In genomic region chr17:29526322-29526721, GRCh38 we compare ENCODE assay signal across 23 cellular contexts.
"Had no signal": no experiment of that assay in that cellular context is flagged by ENCODE, and none has a peak within 500 bp of the region (broad histone marks: within the 10 kb centered on the region; RNA-seq: fewer than 3 reads in every experiment).

No MANE protein-coding gene starts in this region.

- H3K4me3 Mint-ChIP-seq: activated CD4-positive, alpha-beta T cell treated with anti-CD3 and anti-CD28 coated beads, Interleukin-2, amount 10 ng/mL, durations not matched to agents 24 days and 14 days; effector memory CD8-positive, alpha-beta T cell; immature natural killer cell; naive thymus-derived CD4-positive, alpha-beta T cell; stimulated activated naive CD8-positive, alpha-beta T cell treated with anti-CD3 and anti-CD28 coated beads, Interleukin-15, amount 100 ng/mL, for 72 hours had no signal

- H3K27ac Mint-ChIP-seq: activated CD4-positive, alpha-beta T cell treated with anti-CD3 and anti-CD28 coated beads, Interleukin-2, amount 10 ng/mL, durations not matched to agents 24 days and 14 days; immature natural killer cell had no signal

- H3K4me3 ChIP-seq: cardiac muscle cell, gastroesophageal sphincter, heart right ventricle, prostate gland, skin epidermis, suprapubic skin, transverse colon, vagina had no signal

- H3K27ac ChIP-seq: cardiac muscle cell, gastroesophageal sphincter, heart right ventricle, prostate gland, skin epidermis, suprapubic skin, transverse colon, vagina had no signal

- ATAC-seq: effector memory CD8-positive, alpha-beta T cell; gastroesophageal sphincter; heart right ventricle; left ventricle myocardium superior; naive thymus-derived CD4-positive, alpha-beta T cell; right cardiac atrium; stimulated activated naive CD8-positive, alpha-beta T cell treated with anti-CD3 and anti-CD28 coated beads, Interleukin-15, amount 100 ng/mL, for 72 hours had no signal

- H3K9me3 Mint-ChIP-seq: activated CD4-positive, alpha-beta T cell treated with anti-CD3 and anti-CD28 coated beads, Interleukin-2, amount 10 ng/mL, durations not matched to agents 24 days and 14 days; effector memory CD8-positive, alpha-beta T cell; immature natural killer cell; naive thymus-derived CD4-positive, alpha-beta T cell; stimulated activated naive CD8-positive, alpha-beta T cell treated with anti-CD3 and anti-CD28 coated beads, Interleukin-15, amount 100 ng/mL, for 72 hours had no signal

- H3K9me3 ChIP-seq: gastroesophageal sphincter, heart right ventricle, prostate gland, suprapubic skin, transverse colon, vagina had no signal

- H3K27me3 ChIP-seq: cardiac muscle cell, gastroesophageal sphincter, heart right ventricle, suprapubic skin, transverse colon, vagina had no signal

- H3K27me3 Mint-ChIP-seq: activated CD4-positive, alpha-beta T cell treated with anti-CD3 and anti-CD28 coated beads, Interleukin-2, amount 10 ng/mL, durations not matched to agents 24 days and 14 days; effector memory CD8-positive, alpha-beta T cell; naive thymus-derived CD4-positive, alpha-beta T cell; stimulated activated naive CD8-positive, alpha-beta T cell treated with anti-CD3 and anti-CD28 coated beads, Interleukin-15, amount 100 ng/mL, for 72 hours had no signal

- H3K4me1 Mint-ChIP-seq: activated CD4-positive, alpha-beta T cell treated with anti-CD3 and anti-CD28 coated beads, Interleukin-2, amount 10 ng/mL, durations not matched to agents 24 days and 14 days; naive thymus-derived CD4-positive, alpha-beta T cell; stimulated activated naive CD8-positive, alpha-beta T cell treated with anti-CD3 and anti-CD28 coated beads, Interleukin-15, amount 100 ng/mL, for 72 hours had no signal

- H3K4me1 ChIP-seq: gastroesophageal sphincter, heart right ventricle, prostate gland, suprapubic skin, transverse colon, vagina had no signal

- DNase-seq: activated CD4-positive, alpha-beta T cell treated with anti-CD3 and anti-CD28 coated beads, Interleukin-2, amount 10 ng/mL, durations not matched to agents 24 days and 14 days; activated CD4-positive, CD25-positive, alpha-beta regulatory T cell; activated CD8-positive, alpha-beta memory T cell treated with anti-CD3 and anti-CD28 coated beads, Interleukin-2, amount 50 U/mL, for 4 hours; activated effector memory CD4-positive, alpha-beta T cell treated with anti-CD3 and anti-CD28 coated beads, Interleukin-2, amount 50 U/mL, for 16 hours; activated naive CD4-positive, alpha-beta T cell treated with anti-CD3 and anti-CD28 coated beads, Interleukin-2, amount 50 U/mL, for 16 hours; activated T-cell treated with anti-CD3 and anti-CD28 coated beads, Interleukin-2, amount 50 U/mL, for 48 hours; dermis blood vessel endothelial cell; effector memory CD8-positive, alpha-beta T cell; heart right ventricle; immature natural killer cell; left ventricle myocardium superior; naive thymus-derived CD4-positive, alpha-beta T cell; right cardiac atrium; stimulated activated naive CD8-positive, alpha-beta T cell treated with anti-CD3 and anti-CD28 coated beads, Interleukin-15, amount 100 ng/mL, for 72 hours; T-helper 1 cell; T-helper 9 cell; transverse colon had no signal
